In genomic region chr14:90970167-90970600, GRCh38 we compare ENCODE assay signal across 9 cellular contexts.
DNase-seq lines count a peak whose midpoint lies in the region; ATAC-seq and TF ChIP-seq lines count a peak whose summit lies in the region.
"Had no signal": no experiment of that assay in that cellular context is flagged by ENCODE, and none has a peak within 500 bp of the region (broad histone marks: within the 10 kb centered on the region; RNA-seq: fewer than 3 reads in every experiment).

No MANE protein-coding gene starts in this region.

- peak overlapping the region; percentile 88 for H3K27ac Mint-ChIP-seq in activated CD4-positive, alpha-beta memory T cell treated with anti-CD3 and anti-CD28 coated beads for 36 hours

- intact Hi-C loops in activated CD4-positive, alpha-beta memory T cell treated with anti-CD3 and anti-CD28 coated beads for 36 hours (cut with micrococcal nuclease), result loop anchor here (1.0 to 2.0 kb wide), 11 partner anchors 11 to 333 kb away; partner anchors contain the start of genes DGLUCY and RPS6KA5

- H3K27me3 Mint-ChIP-seq in activated CD4-positive, alpha-beta memory T cell treated with anti-CD3 and anti-CD28 coated beads for 36 hours, result no peaks in the 10 kb centered on the region

- CTCF ChIA-PET in activated CD4-positive, alpha-beta memory T cell treated with anti-CD3 and anti-CD28 coated beads for 36 hours (lab: Charles Lee), result interaction anchor here (0.8 to 2.3 kb wide), 12 partner anchors 11 to 273 kb away, joined by 3 to 9 read pairs (median 5); partner anchors contain the start of genes DGLUCY and RPS6KA5

- H3K4me1 Mint-ChIP-seq in activated CD4-positive, alpha-beta memory T cell treated with anti-CD3 and anti-CD28 coated beads for 36 hours (ENCODE audit: low read depth), result peaks cover 50% of the 10 kb centered on the region

- no peak overlapping the region for H3K4me3 ChIP-seq in GM12865 (ENCODE audit: low read depth, low read length)
- H3K4me3 ChIP-seq in kidney epithelial cell (ENCODE audit: low read depth, low read length), result no peak overlapping the region

- peak; percentile 40 for DNase-seq in GM12865 (ENCODE audit: low read depth)
- no peak for DNase-seq in activated CD4-positive, alpha-beta memory T cell treated with anti-CD3 and anti-CD28 coated beads for 36 hours
- peak; percentile 5 for DNase-seq in kidney epithelial cell (ENCODE audit: low read depth)
- DNase-seq in NCI-H1417 treated with DMSO at 0.1 percent for 48 hours (lab: John Stamatoyannopoulos, UW), result no peak
- no peak for DNase-seq in NCI-H345 treated with DMSO at 0.1 percent for 48 hours (lab: John Stamatoyannopoulos, UW; ENCODE audit: unreplicated experiment)
- DNase-seq in OCI-M2 (lab: John Stamatoyannopoulos, UW; ENCODE audit: unreplicated experiment), result no peak
- DNase-seq in NCI-H774 (lab: John Stamatoyannopoulos, UW), result no peak
- DNase-seq: stimulated activated CD4-positive, alpha-beta T cell treated with anti-CD3 and anti-CD28 coated beads, Interleukin-4, amount 100 ng/mL, for 1 hour had no signal

- H3K36me3 ChIP-seq in kidney epithelial cell (ENCODE audit: control insufficient read depth, insufficient read depth, low read length), result no peaks in the 10 kb centered on the region

- TF ChIP-seq CTCF in GM12865 (IDR thresholded peaks at IDR 0.05; ENCODE audit: insufficient read depth, low read depth, low read length, missing control alignments), result no peak
- no peak for TF ChIP-seq CTCF in kidney epithelial cell (IDR thresholded peaks at IDR 0.05; ENCODE audit: insufficient read depth, low read length, poor library complexity, severe bottlenecking)

- peaks cover 5% of the 10 kb centered on the region for H3K9me3 Mint-ChIP-seq in activated CD4-positive, alpha-beta memory T cell treated with anti-CD3 and anti-CD28 coated beads for 36 hours

- peak; percentile 62 for ATAC-seq in HG03520 (IDR thresholded peaks at IDR 0.05; ENCODE audit: unreplicated experiment)

- H3K36me3 Mint-ChIP-seq in activated CD4-positive, alpha-beta memory T cell treated with anti-CD3 and anti-CD28 coated beads for 36 hours, result peaks cover 35% of the 10 kb centered on the region

- H3K4me3 Mint-ChIP-seq in activated CD4-positive, alpha-beta memory T cell treated with anti-CD3 and anti-CD28 coated beads for 36 hours, result peak overlapping the region; percentile 48

- no peaks in the 10 kb centered on the region for H3K27me3 ChIP-seq in kidney epithelial cell (ENCODE audit: control insufficient read depth, insufficient read depth, low read length)

- POLR2A ChIA-PET in activated CD4-positive, alpha-beta memory T cell treated with anti-CD3 and anti-CD28 coated beads for 36 hours (lab: Charles Lee), result interaction anchor here (0.6 to 1.7 kb wide), 16 partner anchors 10 to 275 kb away, joined by 3 to 25 read pairs (median 7); partner anchors contain the start of genes DGLUCY, GPR68 and RPS6KA5

Comparison
In these comparisons a context has a peak if more than half of its experiments do, and no peak if none do; other contexts are left out.
1. DNase-seq: peak in GM12865 (single experiment) and kidney epithelial cell (single experiment); none in activated CD4-positive, alpha-beta memory T cell treated with anti-CD3 and anti-CD28 coated beads for 36 hours (single experiment), NCI-H1417 treated with DMSO at 0.1 percent for 48 hours (single experiment), NCI-H345 treated with DMSO at 0.1 percent for 48 hours (single experiment), OCI-M2 (single experiment) and NCI-H774 (single experiment).